In genomic region chr10:60842694-60843093, GRCh38 we compare ENCODE assay signal across 7 cellular contexts.
"Had no signal": no experiment of that assay in that cellular context is flagged by ENCODE, and none has a peak within 500 bp of the region (broad histone marks: within the 10 kb centered on the region; RNA-seq: fewer than 3 reads in every experiment).

No MANE protein-coding gene starts in this region.

- H3K9ac ChIP-seq: KMS-11 had no signal

- H3K4me3 ChIP-seq: GM23338 had no signal

- ATAC-seq: GM23338 had no signal

- FAIRE-seq: H1, H54, HTR-8/SVneo had no signal

- DNase-seq: H9, HCEC 1CT had no signal

- H3K27ac ChIP-seq: KMS-11 had no signal

- H2AFZ ChIP-seq: GM23338 had no signal

- H3K4me2 ChIP-seq: GM23338, KMS-11 had no signal
